1 cellular context compared by ENCODE assay signal in genomic region chr10:101749511-101750016, GRCh38.
TF ChIP-seq lines count a peak whose summit lies in the region.

No MANE protein-coding gene starts in this region.

TF ChIP-seq in K562, 482 proteins besides CTCF, POLR2A, EP300 and RAD21 (continued from another document):
- peak; percentile 72 for TF ChIP-seq MGA (IDR thresholded peaks at IDR 0.05)
- TF ChIP-seq ZNF324 (CRISPR knock-in tag; IDR thresholded peaks at IDR 0.05) = no peak
- no peak for TF ChIP-seq TARDBP (IDR thresholded peaks at IDR 0.05)
- 0 out of 2 replicates have a peak, but pooled peaks have one; percentile 21 for TF ChIP-seq HDAC2 (IDR thresholded peaks at IDR 0.05)
- peak; percentile 34; the same call in 1 of the 2 replicates for TF ChIP-seq NCOR1 (IDR thresholded peaks at IDR 0.05)
- no peak for TF ChIP-seq NR4A1 (CRISPR knock-in tag; IDR thresholded peaks at IDR 0.05)
- TF ChIP-seq NR4A1 (tag; IDR thresholded peaks at IDR 0.05) = peak; percentile 80
- TF ChIP-seq CBFA2T2 (conservative IDR thresholded peaks at IDR 0.05) = peak; percentile 61
- peak; percentile 24; the same call in 1 of the 2 replicates for TF ChIP-seq ZEB2 (IDR thresholded peaks at IDR 0.05)
- 0 out of 2 replicates have a peak, but pooled peaks have one; percentile 12 for TF ChIP-seq MTA2 (IDR thresholded peaks at IDR 0.05; ENCODE audit: low read depth)
- peak; percentile 56 for TF ChIP-seq PRDM10 (IDR thresholded peaks at IDR 0.05; ENCODE audit: partially characterized antibody)
- 0 out of 2 replicates have a peak, but pooled peaks have one; percentile 55 for TF ChIP-seq ZNF766 (CRISPR knock-in tag; conservative IDR thresholded peaks at IDR 0.05)
- TF ChIP-seq ZNF239 (CRISPR knock-in tag; IDR thresholded peaks at IDR 0.05) = peak; percentile 28; the same call in 1 of the 2 replicates
- peak; percentile 57; the same call in 1 of the 2 replicates for TF ChIP-seq CREB3 (tag; conservative IDR thresholded peaks at IDR 0.05; ENCODE audit: low read depth)
- TF ChIP-seq CXXC5 (CRISPR knock-in tag; IDR thresholded peaks at IDR 0.05) = peak; percentile 53; the same call in 1 of the 2 replicates
- peak; percentile 49; the same call in 1 of the 2 replicates for TF ChIP-seq CEBPG (CRISPR knock-in tag; IDR thresholded peaks at IDR 0.05)
- TF ChIP-seq CEBPG (tag; conservative IDR thresholded peaks at IDR 0.05 in 1 of 2, IDR thresholded peaks at IDR 0.05 in 1 of 2) = no peak
- TF ChIP-seq ZNF592 (IDR thresholded peaks at IDR 0.05) = peak; percentile 64; the same call in 1 of the 2 replicates
- no peak for TF ChIP-seq ID3 (CRISPR knock-in tag; IDR thresholded peaks at IDR 0.05)
- TF ChIP-seq ID3 (tag; IDR thresholded peaks at IDR 0.05) = peak; percentile 47; the same call in 1 of the 2 replicates
- peak; percentile 67; the same call in 1 of the 2 replicates for TF ChIP-seq DPF2 (IDR thresholded peaks at IDR 0.05)
- 0 out of 2 replicates have a peak, but pooled peaks have one; percentile 49 for TF ChIP-seq GATAD2A (IDR thresholded peaks at IDR 0.05)
- TF ChIP-seq NCOA1 (IDR thresholded peaks at IDR 0.05; ENCODE audit: low read depth) = no peak
- TF ChIP-seq TCF3 (CRISPR knock-in tag; IDR thresholded peaks at IDR 0.05) = peak; percentile 69
TF ChIP-seq in K562: peak in this region for 41.
